ENCODE assay signal across 10 cellular contexts in the genomic region with DNA sequence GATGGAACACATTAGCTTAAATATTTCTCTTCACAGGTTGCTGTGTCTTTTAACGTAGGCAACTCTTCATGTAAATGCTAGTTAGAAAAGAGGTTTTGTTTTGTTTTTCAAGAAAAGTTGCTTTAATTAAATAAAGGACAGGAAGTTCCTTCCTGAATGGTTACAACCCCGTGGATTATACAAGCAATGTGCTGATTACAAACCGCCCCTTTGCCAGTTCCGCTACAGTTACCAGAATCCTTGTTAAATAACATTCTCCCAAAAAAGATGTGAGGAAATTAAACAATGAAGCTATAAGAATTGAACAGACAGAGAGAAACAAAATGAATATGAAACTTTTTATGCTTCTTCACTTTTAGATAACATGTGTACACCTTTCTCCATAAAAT.
DNase-seq lines count a peak whose midpoint lies in the region; ATAC-seq and TF ChIP-seq lines count a peak whose summit lies in the region.
"Had no signal": no experiment of that assay in that cellular context is flagged by ENCODE, and none has a peak within 500 bp of the region (broad histone marks: within the 10 kb centered on the region; RNA-seq: fewer than 3 reads in every experiment).

No MANE protein-coding gene starts in this region.

- no peak overlapping the region for H2BK15ac ChIP-seq in neuronal stem cell (ENCODE audit: low read length)

- H3K9me3 ChIP-seq in breast epithelium (peaks cover 0 to 4% of the 10 kb centered on the region in 2 donors), mammary epithelial cell (replicated peaks; ENCODE audit: insufficient read depth, low read length) (no peaks in the 10 kb centered on the region), gastroesophageal sphincter (peaks cover 0 to 5% (median 0%) of the 10 kb centered on the region in 3 donors), neuronal stem cell (replicated peaks in 1 of 2; ENCODE audit: control insufficient read depth in 2 of 2, insufficient read depth in 1 of 2, low read depth in 1 of 2, low read length in 2 of 2) (no peaks in the 10 kb centered on the region)

- H3K4me1 Mint-ChIP-seq in activated T-helper 1 cell treated with anti-CD3 and anti-CD28 coated beads, Interleukin-12 subunit alpha, Interleukin-12 subunit beta, Interleukin-2, Interleukin-4 antibody, amounts not matched to agents 30 ng/mL and 10 ng/mL and 1 ng/mL, durations not matched to agents 14 hours and 24 hours and 36 hours (ENCODE audit: low read depth): peaks cover 6% of the 10 kb centered on the region

- intact Hi-C loops in breast epithelium (cut with DNase I; ENCODE audit: low total_unique reads): no loop called here
- intact Hi-C loops in mammary epithelial cell (cut with micrococcal nuclease): no loop called here
- intact Hi-C loops in activated T-helper 1 cell treated with anti-CD3 and anti-CD28 coated beads, Interleukin-12 subunit alpha, Interleukin-12 subunit beta, Interleukin-2, Interleukin-4 antibody, amounts not matched to agents 30 ng/mL and 10 ng/mL and 1 ng/mL, durations not matched to agents 14 hours and 24 hours and 36 hours (cut with micrococcal nuclease): no loop called here

- TF ChIP-seq POLR2A in breast epithelium (IDR thresholded peaks at IDR 0.05) (no peak), gastroesophageal sphincter (IDR thresholded peaks at IDR 0.05) (no peak)

- WGBS in mammary epithelial cell (ENCODE audit: low coverage, missing lambda C conversion rate): 82% methylated on average over 4 of the region's 4 CpGs
- 64 to 66% methylated on average over 4 of the region's 4 CpGs for WGBS in gastroesophageal sphincter (ENCODE audit: low coverage in 1 of 2), 2 donors
- WGBS in neuronal stem cell (ENCODE audit: extremely low coverage in 2 of 2, insufficient read length in 2 of 2, insufficient replicate concordance in 1 of 2), 2 donors: no CpG with 5 or more reads among the region's 4 CpGs

- dilution Hi-C loops in mammary epithelial cell (cut with HindIII; ENCODE audit: low sequenced_read_pairs): no loop called here

- H3K4me3 Mint-ChIP-seq in activated T-helper 1 cell treated with anti-CD3 and anti-CD28 coated beads, Interleukin-12 subunit alpha, Interleukin-12 subunit beta, Interleukin-2, Interleukin-4 antibody, amounts not matched to agents 30 ng/mL and 10 ng/mL and 1 ng/mL, durations not matched to agents 14 hours and 24 hours and 36 hours: no peak overlapping the region

- H3K27ac Mint-ChIP-seq in activated T-helper 1 cell treated with anti-CD3 and anti-CD28 coated beads, Interleukin-12 subunit alpha, Interleukin-12 subunit beta, Interleukin-2, Interleukin-4 antibody, amounts not matched to agents 30 ng/mL and 10 ng/mL and 1 ng/mL, durations not matched to agents 14 hours and 24 hours and 36 hours: no peak overlapping the region

- H2BK120ac ChIP-seq in neuronal stem cell (ENCODE audit: low read depth, low read length): no peak overlapping the region

- TF ChIP-seq CTCF in breast epithelium (IDR thresholded peaks at IDR 0.05) (no peak), mammary epithelial cell (conservative IDR thresholded peaks at IDR 0.05 in 1 of 2, IDR thresholded peaks at IDR 0.05 in 1 of 2; ENCODE audit: extremely low read depth in 1 of 2, insufficient read depth in 1 of 2, low read depth in 1 of 2, low read length in 2 of 2) (no peak), gastroesophageal sphincter (IDR thresholded peaks at IDR 0.05) (no peak)

- no peaks in the 10 kb centered on the region for H3K36me3 Mint-ChIP-seq in activated T-helper 1 cell treated with anti-CD3 and anti-CD28 coated beads, Interleukin-12 subunit alpha, Interleukin-12 subunit beta, Interleukin-2, Interleukin-4 antibody, amounts not matched to agents 30 ng/mL and 10 ng/mL and 1 ng/mL, durations not matched to agents 14 hours and 24 hours and 36 hours (ENCODE audit: low read depth)

- no peak overlapping the region for H4K91ac ChIP-seq in neuronal stem cell (ENCODE audit: low read depth, low read length, poor library complexity)

- DNase-seq in breast epithelium (ENCODE audit: low spot score in 2 of 2) (no peak), mammary epithelial cell (no peak), neuronal stem cell (ENCODE audit: low spot score) (no peak), NCI-H345 treated with DMSO at 0.1 percent for 48 hours (lab: John Stamatoyannopoulos, UW; ENCODE audit: unreplicated experiment) (no peak), LoVo (ENCODE audit: low spot score) (no peak)
- no peak for DNase-seq in activated T-helper 1 cell treated with anti-CD3 and anti-CD28 coated beads, Interleukin-12 subunit alpha, Interleukin-12 subunit beta, Interleukin-2, Interleukin-4 antibody, amounts not matched to agents 30 ng/mL and 10 ng/mL and 1 ng/mL, durations not matched to agents 14 hours and 24 hours and 36 hours (ENCODE audit: low spot score)
- DNase-seq: 8988T, NCI-H1930 had no signal

- CTCF ChIA-PET in mammary epithelial cell (lab: Charles Lee; ENCODE audit: low non-redundant PET): interaction anchor here (0.7 kb wide), 1 partner anchor 32 kb away, joined by 5 read pairs; no protein-coding TSS in a partner anchor

- no peak overlapping the region for H3K4ac ChIP-seq in neuronal stem cell (ENCODE audit: low read length)

- no peak for ATAC-seq in gastroesophageal sphincter
- ATAC-seq in GM18517 (IDR thresholded peaks at IDR 0.05; ENCODE audit: unreplicated experiment): no peak

- H3K9ac ChIP-seq in mammary epithelial cell (ENCODE audit: insufficient read depth, low read length) (no peak overlapping the region), neuronal stem cell (ENCODE audit: low read depth, low read length, poor library complexity) (no peak overlapping the region)

- H4K20me1 ChIP-seq in mammary epithelial cell (ENCODE audit: insufficient read depth, low read length): no peaks in the 10 kb centered on the region

- H3K23ac ChIP-seq in neuronal stem cell (ENCODE audit: low read depth, low read length, poor library complexity): no peak overlapping the region

- H2BK12ac ChIP-seq in neuronal stem cell (ENCODE audit: low read length): no peak overlapping the region

- H3K4me2 ChIP-seq in mammary epithelial cell (ENCODE audit: insufficient read depth, low read depth, low read length) (no peak overlapping the region), neuronal stem cell (ENCODE audit: insufficient read depth, low read length, poor library complexity, severe bottlenecking) (no peak overlapping the region)

- H3K27ac ChIP-seq in breast epithelium: peak overlapping the region; percentile 41 to 78
- H3K27ac ChIP-seq in mammary epithelial cell (ENCODE audit: insufficient read depth, low read depth, low read length): no peak overlapping the region
- peak overlapping the region; percentile 34 to 77 (median 66) for H3K27ac ChIP-seq in gastroesophageal sphincter
- H3K27ac ChIP-seq in neuronal stem cell (replicated peaks; ENCODE audit: low read length): no peak overlapping the region

- H3K18ac ChIP-seq in neuronal stem cell (ENCODE audit: low read length): no peak overlapping the region

- no peak for TF ChIP-seq EP300 in gastroesophageal sphincter (IDR thresholded peaks at IDR 0.05)

- H3K9me3 Mint-ChIP-seq in activated T-helper 1 cell treated with anti-CD3 and anti-CD28 coated beads, Interleukin-12 subunit alpha, Interleukin-12 subunit beta, Interleukin-2, Interleukin-4 antibody, amounts not matched to agents 30 ng/mL and 10 ng/mL and 1 ng/mL, durations not matched to agents 14 hours and 24 hours and 36 hours: no peaks in the 10 kb centered on the region

- H3K14ac ChIP-seq in neuronal stem cell (ENCODE audit: low read length): no peak overlapping the region

- no TSS peak for BruUV-seq in mammary epithelial cell (replicated peaks; lab: Mats Ljungman, UMichigan)

- no peaks in the 10 kb centered on the region for H3K79me1 ChIP-seq in neuronal stem cell (ENCODE audit: low read depth, low read length)

- no peak overlapping the region for H2AK5ac ChIP-seq in neuronal stem cell (ENCODE audit: low read depth, low read length)

- in situ Hi-C loops in mammary epithelial cell (cut with MboI; ENCODE audit: low sequenced_read_pairs in 2 of 2): no loop called here

- peaks cover 5% of the 10 kb centered on the region for H3K27me3 Mint-ChIP-seq in activated T-helper 1 cell treated with anti-CD3 and anti-CD28 coated beads, Interleukin-12 subunit alpha, Interleukin-12 subunit beta, Interleukin-2, Interleukin-4 antibody, amounts not matched to agents 30 ng/mL and 10 ng/mL and 1 ng/mL, durations not matched to agents 14 hours and 24 hours and 36 hours (ENCODE audit: insufficient read depth)

- H3K27me3 ChIP-seq in breast epithelium (no peaks in the 10 kb centered on the region), mammary epithelial cell (ENCODE audit: insufficient read depth, low read length) (no peaks in the 10 kb centered on the region), gastroesophageal sphincter (no peaks in the 10 kb centered on the region), neuronal stem cell (ENCODE audit: control insufficient read depth in 3 of 3, insufficient read depth in 3 of 3, low read depth in 1 of 3, low read length in 3 of 3) (peaks cover 0 to 2% (median 0%) of the 10 kb centered on the region in 3 experiments)

- H4K8ac ChIP-seq in neuronal stem cell (ENCODE audit: low read depth, low read length): no peak overlapping the region

- no peak overlapping the region for H2BK5ac ChIP-seq in neuronal stem cell (ENCODE audit: low read length)

- H3K79me2 ChIP-seq in mammary epithelial cell (ENCODE audit: insufficient read depth, low read length): no peaks in the 10 kb centered on the region

- H3K36me3 ChIP-seq in breast epithelium (no peaks in the 10 kb centered on the region), mammary epithelial cell (ENCODE audit: insufficient read depth, low read length) (no peaks in the 10 kb centered on the region), gastroesophageal sphincter (no peaks in the 10 kb centered on the region), neuronal stem cell (replicated peaks in 1 of 2; ENCODE audit: control insufficient read depth in 2 of 2, insufficient read depth in 2 of 2, low read length in 2 of 2) (no peaks in the 10 kb centered on the region)

- H2AFZ ChIP-seq in mammary epithelial cell (ENCODE audit: low read depth, low read length) (no peak overlapping the region), neuronal stem cell (ENCODE audit: low read length) (peak overlapping the region; percentile 54)

- H3K4me3 ChIP-seq in breast epithelium (peak overlapping the region in 2 of 3 donors; percentile 17 to 55), mammary epithelial cell (replicated peaks in 1 of 3; ENCODE audit: insufficient read depth in 1 of 3, low read depth in 2 of 3, low read length in 3 of 3) (no peak overlapping the region), gastroesophageal sphincter (peak overlapping the region in 1 of 2 donors; percentile 26), neuronal stem cell (ENCODE audit: low read length in 2 of 2) (no peak overlapping the region)

- H3K4me1 ChIP-seq in breast epithelium: no peaks in the 10 kb centered on the region
- no peaks in the 10 kb centered on the region for H3K4me1 ChIP-seq in mammary epithelial cell (ENCODE audit: insufficient read depth, low read length)
- peaks cover 0 to 10% (median 3%) of the 10 kb centered on the region in 3 donors for H3K4me1 ChIP-seq in gastroesophageal sphincter
- H3K4me1 ChIP-seq in neuronal stem cell (ENCODE audit: control insufficient read depth in 2 of 2, insufficient read depth in 1 of 2, low read depth in 1 of 2, low read length in 2 of 2): peaks cover 8 to 10% of the 10 kb centered on the region in 2 donors

Comparison
In these comparisons a context has a peak if more than half of its experiments do, and no peak if none do; other contexts are left out.
1. H3K27ac ChIP-seq: peak in breast epithelium (2 of 2) and gastroesophageal sphincter (4 of 4); none in mammary epithelial cell (single experiment) and neuronal stem cell (single experiment).
2. H3K4me3 ChIP-seq: peak in breast epithelium (2 of 3); none in mammary epithelial cell (0 of 3) and neuronal stem cell (0 of 2).